10 cellular contexts compared by ENCODE assay signal in genomic region chr1:19664453-19665043, GRCh38. TPM values are rescaled to one million over a fixed set of nuclear protein-coding genes. Genes with fewer than 3 reads are reported as not detected.
DNase-seq lines count a peak whose midpoint lies in the region; ATAC-seq and TF ChIP-seq lines count a peak whose summit lies in the region.
"Had no signal": no experiment of that assay in that cellular context is flagged by ENCODE, and none has a peak within 500 bp of the region (broad histone marks: within the 10 kb centered on the region; RNA-seq: fewer than 3 reads in every experiment).

Gene HTR6, plus strand, starts transcription at chr1:19664875. Its CDS starts 879 bp downstream, at chr1:19665754.

- peak within 1 kb of the TSS; percentile 71 for H3K4me3 Mint-ChIP-seq in stimulated activated memory B cell treated with anti-CD40 and anti-IgM and Interleukin-4, amounts not matched to agents 10 μg/mL and 1 μg/mL and 100 μg/mL, for 72 hours

- H3K4me3 ChIP-seq in WERI-Rb-1 (ENCODE audit: low read depth, low read length), result peak within 1 kb of the TSS; percentile 46
- H3K4me3 ChIP-seq in fibroblast of villous mesenchyme (ENCODE audit: low read depth, low read length), result peak within 1 kb of the TSS; percentile 30

- TF ChIP-seq CTCF in WERI-Rb-1 (IDR thresholded peaks at IDR 0.05; ENCODE audit: low read depth, low read length) (no peak), fibroblast of villous mesenchyme (IDR thresholded peaks at IDR 0.05; ENCODE audit: insufficient read depth, low read depth, low read length) (no peak)

- no peaks in the 10 kb centered on the region for H3K36me3 Mint-ChIP-seq in stimulated activated memory B cell treated with anti-CD40 and anti-IgM and Interleukin-4, amounts not matched to agents 10 μg/mL and 1 μg/mL and 100 μg/mL, for 72 hours

- H3K27me3 Mint-ChIP-seq in stimulated activated memory B cell treated with anti-CD40 and anti-IgM and Interleukin-4, amounts not matched to agents 10 μg/mL and 1 μg/mL and 100 μg/mL, for 72 hours, result peaks cover 60% of the 10 kb centered on the region

- no peaks in the 10 kb centered on the region for H3K36me3 ChIP-seq in WERI-Rb-1

- no peaks in the 10 kb centered on the region for H3K27me3 ChIP-seq in WERI-Rb-1 (ENCODE audit: insufficient read depth, low read depth, severe bottlenecking)

- no peak within 1 kb of the TSS for H3K27ac Mint-ChIP-seq in stimulated activated memory B cell treated with anti-CD40 and anti-IgM and Interleukin-4, amounts not matched to agents 10 μg/mL and 1 μg/mL and 100 μg/mL, for 72 hours

- peak; percentile 26 for DNase-seq in NCI-H748 (lab: John Stamatoyannopoulos, UW; ENCODE audit: unreplicated experiment)
- no peak for DNase-seq in NCI-H748 treated with DMSO at 0.1 percent for 48 hours (lab: John Stamatoyannopoulos, UW)
- no peak for DNase-seq in WERI-Rb-1
- no peak for DNase-seq in fibroblast of villous mesenchyme (ENCODE audit: low read depth)
- DNase-seq in hypothalamus (lab: John Stamatoyannopoulos, UW), result no peak
- no peak for DNase-seq in GF-D8 (lab: John Stamatoyannopoulos, UW)

- H3K9me3 ChIP-seq in WERI-Rb-1 (ENCODE audit: severe bottlenecking), result no peaks in the 10 kb centered on the region

- no peaks in the 10 kb centered on the region for H3K9me3 Mint-ChIP-seq in stimulated activated memory B cell treated with anti-CD40 and anti-IgM and Interleukin-4, amounts not matched to agents 10 μg/mL and 1 μg/mL and 100 μg/mL, for 72 hours

- ATAC-seq in stimulated activated memory B cell treated with anti-CD40 and anti-IgM and Interleukin-4, amounts not matched to agents 10 μg/mL and 1 μg/mL and 100 μg/mL, for 72 hours, result peak; percentile 52
- no peak for ATAC-seq in GM18517 (IDR thresholded peaks at IDR 0.05; ENCODE audit: unreplicated experiment)

- peaks cover 22% of the 10 kb centered on the region for H3K4me1 Mint-ChIP-seq in stimulated activated memory B cell treated with anti-CD40 and anti-IgM and Interleukin-4, amounts not matched to agents 10 μg/mL and 1 μg/mL and 100 μg/mL, for 72 hours

- H3K27ac ChIP-seq in WERI-Rb-1, result no peak within 1 kb of the TSS

RNA-seq across cellular contexts. Expression of gene HTR6, which starts in this region (rescaled TPM):
- not detected in 2 replicates for total RNA-seq in fibroblast of villous mesenchyme
- total RNA-seq: Daoy, NCI-H460 had no signal
